Comparison of ENCODE assay signal across 23 cellular contexts in the genomic region with DNA sequence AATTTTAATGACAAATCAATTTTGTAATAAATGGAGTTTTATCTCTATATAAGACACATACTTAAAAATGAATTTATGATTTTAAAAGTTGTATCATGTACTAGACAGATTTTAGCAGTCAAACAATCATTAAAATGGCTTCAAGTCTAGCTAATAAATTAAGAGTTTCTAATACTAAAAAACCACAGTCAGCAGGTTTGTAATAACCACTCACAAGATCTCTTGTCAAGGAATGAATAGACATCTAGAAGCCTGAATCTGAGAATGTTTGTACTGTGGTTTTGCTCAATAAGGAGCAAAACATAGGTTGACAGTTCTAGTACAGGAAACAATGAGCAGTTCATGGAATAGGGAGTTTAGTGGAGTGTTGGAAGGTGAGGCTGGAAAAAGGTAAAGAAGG.
"Had no signal": no experiment of that assay in that cellular context is flagged by ENCODE, and none has a peak within 500 bp of the region (broad histone marks: within the 10 kb centered on the region; RNA-seq: fewer than 3 reads in every experiment).

No MANE protein-coding gene starts in this region.

- H3K9ac ChIP-seq: parathyroid adenoma had no signal

- H3K36me3 ChIP-seq: left ventricle myocardium inferior, lower lobe of right lung, prostate gland, stomach, thoracic aorta, transverse colon had no signal

- ATAC-seq: foreskin keratinocyte, left cardiac atrium, lower lobe of right lung, natural killer cell had no signal

- DNase-seq: effector CD4-positive, alpha-beta T cell; endodermal cell; erythroblast; foreskin keratinocyte; immature natural killer cell; kidney; left cardiac atrium; left ventricle myocardium inferior; lower lobe of right lung; natural killer cell; small intestine; stimulated activated CD4-positive, alpha-beta T cell treated with anti-CD3 and anti-CD28 coated beads, Interleukin-12 subunit alpha, Interleukin-12 subunit beta, amount 100 ng/mL, for 4 hours; stimulated activated naive CD4-positive, alpha-beta T cell; stomach; substantia nigra; transverse colon had no signal

- H3K79me2 ChIP-seq: parathyroid adenoma had no signal

- H3K36me3 Mint-ChIP-seq: immature natural killer cell, memory B cell, mesothelial cell of epicardium, natural killer cell had no signal

- H3K27ac ChIP-seq: coronary artery, foreskin keratinocyte, left ventricle myocardium inferior, lower lobe of right lung, parathyroid adenoma, prostate gland, stomach, thoracic aorta, transverse colon had no signal

- FAIRE-seq: endothelial cell of umbilical vein, kidney, small intestine had no signal

- H2AFZ ChIP-seq: parathyroid adenoma had no signal

- H3K4me3 Mint-ChIP-seq: endodermal cell, immature natural killer cell, memory B cell, mesothelial cell of epicardium, natural killer cell had no signal

- H3K9me3 Mint-ChIP-seq: endodermal cell, memory B cell, natural killer cell had no signal

- H3K4me3 ChIP-seq: coronary artery, left ventricle myocardium inferior, lower lobe of right lung, prostate gland, stomach, thoracic aorta, transverse colon had no signal

- H3K27ac Mint-ChIP-seq: endodermal cell, immature natural killer cell, memory B cell, mesothelial cell of epicardium, natural killer cell had no signal

- H3K4me1 Mint-ChIP-seq: immature natural killer cell, memory B cell, mesothelial cell of epicardium, natural killer cell had no signal

- H3K27me3 ChIP-seq: foreskin keratinocyte, stomach, transverse colon had no signal

- H3K9me3 ChIP-seq: left ventricle myocardium inferior, lower lobe of right lung, prostate gland, stomach, thoracic aorta, transverse colon had no signal

- H3K4me1 ChIP-seq: foreskin keratinocyte, left ventricle myocardium inferior, lower lobe of right lung, parathyroid adenoma, prostate gland, stomach, transverse colon had no signal
